ENCODE assay signal across 22 cellular contexts in genomic region chr12:3628629-3629028, GRCh38.
"Had no signal": no experiment of that assay in that cellular context is flagged by ENCODE, and none has a peak within 500 bp of the region (broad histone marks: within the 10 kb centered on the region; RNA-seq: fewer than 3 reads in every experiment).

No MANE protein-coding gene starts in this region.

- H3K27ac ChIP-seq: transverse colon, uterus had no signal

- DNase-seq: activated CD4-positive, alpha-beta T cell treated with anti-CD3 and anti-CD28 coated beads for 4 hours; activated CD4-positive, alpha-beta T cell treated with anti-CD3 and anti-CD28 coated beads, Interleukin-2, amount 50 U/mL, for 48 hours; activated CD4-positive, CD25-positive, alpha-beta regulatory T cell; activated CD8-positive, alpha-beta memory T cell treated with anti-CD3 and anti-CD28 coated beads, Interleukin-2, amount 50 U/mL, for 48 hours; activated naive CD4-positive, alpha-beta T cell treated with anti-CD3 and anti-CD28 coated beads, Interleukin-2, amount 10 ng/mL, durations not matched to agents 7 days and 5 days; activated naive CD8-positive, alpha-beta T cell treated with anti-CD3 and anti-CD28 coated beads, Interleukin-2, amount 50 U/mL, for 24 hours; activated T-cell treated with anti-CD3 and anti-CD28 coated beads, Interleukin-2, amount 50 U/mL, for 4 hours; dermis blood vessel endothelial cell; effector CD8-positive, alpha-beta T cell; hypothalamus; left ventricle myocardium superior; mammary epithelial cell; small intestine; stimulated activated CD4-positive, alpha-beta T cell treated with anti-CD3 and anti-CD28 coated beads, Interleukin-2, amount 100 ng/mL, for 24 hours; stimulated activated naive B cell treated with anti-CD40 and anti-IgM and Interleukin-4, amounts not matched to agents 10 μg/mL and 1 μg/mL and 100 μg/mL, for 72 hours; T1000; transverse colon; uterus had no signal

- H3K27ac Mint-ChIP-seq: activated naive CD4-positive, alpha-beta T cell treated with anti-CD3 and anti-CD28 coated beads, Interleukin-2, amount 10 ng/mL, durations not matched to agents 7 days and 5 days; activated naive CD8-positive, alpha-beta T cell treated with anti-CD3 and anti-CD28 coated beads, Interleukin-2, amount 50 U/mL, for 24 hours; nephron; stimulated activated naive B cell treated with anti-CD40 and anti-IgM and Interleukin-4, amounts not matched to agents 10 μg/mL and 1 μg/mL and 100 μg/mL, for 72 hours; T-helper 1 cell treated with Interleukin-12 subunit alpha and Interleukin-12 subunit beta and Interleukin-4 antibody, amounts not matched to agents 30 μg/mL and 1 μg/mL, for 36 hours had no signal

- H3K9me3 Mint-ChIP-seq: activated naive CD4-positive, alpha-beta T cell treated with anti-CD3 and anti-CD28 coated beads, Interleukin-2, amount 10 ng/mL, durations not matched to agents 7 days and 5 days; activated naive CD8-positive, alpha-beta T cell treated with anti-CD3 and anti-CD28 coated beads, Interleukin-2, amount 50 U/mL, for 24 hours; activated T-cell treated with anti-CD3 and anti-CD28 coated beads, Interleukin-2, amount 50 U/mL, for 4 hours; nephron; stimulated activated naive B cell treated with anti-CD40 and anti-IgM and Interleukin-4, amounts not matched to agents 10 μg/mL and 1 μg/mL and 100 μg/mL, for 72 hours; T-helper 1 cell treated with Interleukin-12 subunit alpha and Interleukin-12 subunit beta and Interleukin-4 antibody, amounts not matched to agents 30 μg/mL and 1 μg/mL, for 36 hours had no signal

- ATAC-seq: activated naive CD8-positive, alpha-beta T cell treated with anti-CD3 and anti-CD28 coated beads, Interleukin-2, amount 50 U/mL, for 24 hours; activated T-cell treated with anti-CD3 and anti-CD28 coated beads, Interleukin-2, amount 50 U/mL, for 4 hours; sciatic nerve; stimulated activated naive B cell treated with anti-CD40 and anti-IgM and Interleukin-4, amounts not matched to agents 10 μg/mL and 1 μg/mL and 100 μg/mL, for 72 hours had no signal

- H3K27me3 ChIP-seq: cardiac muscle cell, transverse colon, uterus had no signal

- H3K4me1 Mint-ChIP-seq: stimulated activated naive B cell treated with anti-CD40 and anti-IgM and Interleukin-4, amounts not matched to agents 10 μg/mL and 1 μg/mL and 100 μg/mL, for 72 hours had no signal

- H3K4me3 ChIP-seq: cardiac muscle cell, transverse colon, uterus had no signal

- H3K36me3 ChIP-seq: cardiac muscle cell, uterus had no signal

- H3K4me3 Mint-ChIP-seq: activated naive CD4-positive, alpha-beta T cell treated with anti-CD3 and anti-CD28 coated beads, Interleukin-2, amount 10 ng/mL, durations not matched to agents 7 days and 5 days; activated naive CD8-positive, alpha-beta T cell treated with anti-CD3 and anti-CD28 coated beads, Interleukin-2, amount 50 U/mL, for 24 hours; activated T-cell treated with anti-CD3 and anti-CD28 coated beads, Interleukin-2, amount 50 U/mL, for 4 hours; nephron; stimulated activated naive B cell treated with anti-CD40 and anti-IgM and Interleukin-4, amounts not matched to agents 10 μg/mL and 1 μg/mL and 100 μg/mL, for 72 hours; T-helper 1 cell treated with Interleukin-12 subunit alpha and Interleukin-12 subunit beta and Interleukin-4 antibody, amounts not matched to agents 30 μg/mL and 1 μg/mL, for 36 hours had no signal

- H3K27me3 Mint-ChIP-seq: activated naive CD4-positive, alpha-beta T cell treated with anti-CD3 and anti-CD28 coated beads, Interleukin-2, amount 10 ng/mL, durations not matched to agents 7 days and 5 days; activated naive CD8-positive, alpha-beta T cell treated with anti-CD3 and anti-CD28 coated beads, Interleukin-2, amount 50 U/mL, for 24 hours; stimulated activated naive B cell treated with anti-CD40 and anti-IgM and Interleukin-4, amounts not matched to agents 10 μg/mL and 1 μg/mL and 100 μg/mL, for 72 hours had no signal

- H3K9me3 ChIP-seq: transverse colon, uterus had no signal

- H3K4me1 ChIP-seq: transverse colon, uterus had no signal
